Comparison of ENCODE assay signal across 31 cellular contexts in the genomic region with DNA sequence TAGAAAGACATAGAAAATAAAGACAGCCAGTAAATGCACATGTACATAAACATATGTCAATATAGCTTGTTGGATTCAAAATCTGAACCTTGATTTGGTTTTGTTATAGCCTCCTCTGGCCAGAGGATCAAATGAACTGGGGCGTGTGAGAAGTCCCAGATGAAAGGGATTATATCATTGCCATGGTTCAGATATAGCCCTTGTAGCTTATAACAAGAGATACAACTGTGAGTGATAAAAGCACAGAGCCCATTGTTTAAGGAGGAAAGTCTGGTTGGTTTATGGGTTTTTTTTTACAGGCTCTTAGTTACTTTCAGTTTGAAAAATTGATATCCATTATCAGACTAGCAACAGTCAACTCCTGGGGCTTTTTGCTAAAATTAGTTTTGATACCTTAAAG.
"Had no signal": no experiment of that assay in that cellular context is flagged by ENCODE, and none has a peak within 500 bp of the region (broad histone marks: within the 10 kb centered on the region; RNA-seq: fewer than 3 reads in every experiment).

No MANE protein-coding gene starts in this region.

- H3K27me3 ChIP-seq: cardiac muscle cell had no signal

- H3K36me3 ChIP-seq: adrenal gland, breast epithelium, cardiac muscle cell, WERI-Rb-1 had no signal

- FAIRE-seq: frontal cortex had no signal

- H3K27ac ChIP-seq: adrenal gland, breast epithelium, cardiac muscle cell, coronary artery, dorsolateral prefrontal cortex, WERI-Rb-1 had no signal

- H3K4me3 ChIP-seq: adrenal gland, breast epithelium, cardiac muscle cell, coronary artery, dorsolateral prefrontal cortex had no signal

- H3K4me1 ChIP-seq: adrenal gland, breast epithelium had no signal

- DNase-seq: activated B cell treated with CpG ODN at 0.5 μM for 24 hours; activated CD4-positive, alpha-beta T cell treated with anti-CD3 and anti-CD28 coated beads for 48 hours; activated CD4-positive, alpha-beta T cell treated with anti-CD3 and anti-CD28 coated beads, Interleukin-2, amount 50 U/mL, for 1 hour; activated CD4-positive, alpha-beta T cell treated with anti-CD3 and anti-CD28 coated beads, Interleukin-2, amount 50 U/mL, for 48 hours; activated CD8-positive, alpha-beta memory T cell treated with anti-CD3 and anti-CD28 coated beads for 24 hours; activated CD8-positive, alpha-beta T cell treated with anti-CD3 and anti-CD28 coated beads for 36 hours; activated effector memory CD4-positive, alpha-beta T cell treated with anti-CD3 and anti-CD28 coated beads, Interleukin-2, amount 50 U/mL, for 16 hours; activated naive CD4-positive, alpha-beta T cell treated with anti-CD3 and anti-CD28 coated beads for 36 hours; activated naive CD8-positive, alpha-beta T cell treated with anti-CD3 and anti-CD28 coated beads for 36 hours; activated naive CD8-positive, alpha-beta T cell treated with anti-CD3 and anti-CD28 coated beads, Interleukin-2, amount 50 U/mL, for 24 hours; activated T-cell treated with anti-CD3 and anti-CD28 coated beads, Interleukin-2, amount 50 U/mL, for 1 hour; activated T-cell treated with anti-CD3 and anti-CD28 coated beads, Interleukin-2, amount 50 U/mL, for 48 hours; adrenal gland; amygdala; aorta; central memory CD4-positive, alpha-beta T cell; cerebellar nuclear complex; dorsolateral prefrontal cortex; effector memory CD4-positive, alpha-beta T cell; endodermal cell; foreskin fibroblast; T-helper 1 cell; T-helper 17 cell; T1000; WERI-Rb-1 had no signal

- ATAC-seq: activated CD4-positive, CD25-positive, alpha-beta regulatory T cell treated with anti-CD3 and anti-CD28 coated beads, Interleukin-2, amount 50 U/mL, for 24 hours; activated CD8-positive, alpha-beta T cell treated with anti-CD3 and anti-CD28 coated beads for 36 hours; activated naive CD8-positive, alpha-beta T cell treated with anti-CD3 and anti-CD28 coated beads, Interleukin-2, amount 50 U/mL, for 24 hours; esophagus mucosa; T-helper 17 cell had no signal

- H3K9me3 ChIP-seq: adrenal gland, breast epithelium had no signal
